In genomic region chr1:25503551-25504426, GRCh38 we compare ENCODE assay signal across 8 cellular contexts. TPM values are rescaled to one million over a fixed set of nuclear protein-coding genes. Genes with fewer than 3 reads are reported as not detected.
DNase-seq lines count a peak whose midpoint lies in the region; ATAC-seq, FAIRE-seq and TF ChIP-seq lines count a peak whose summit lies in the region.

No MANE protein-coding gene starts in this region.

- H3K9me3 ChIP-seq in Karpas-422 (ENCODE audit: low read length) (no peaks in the 10 kb centered on the region), testis (no peaks in the 10 kb centered on the region), suprapubic skin (no peaks in the 10 kb centered on the region)

- peaks cover 5 to 13% (median 11%) of the 10 kb centered on the region in 3 donors for H3K27me3 Mint-ChIP-seq in naive B cell

- no peaks in the 10 kb centered on the region for H3K79me2 ChIP-seq in Karpas-422 (ENCODE audit: low read length)

- H3K36me3 ChIP-seq in Karpas-422 (ENCODE audit: insufficient read depth, low read length) (peaks cover 19% of the 10 kb centered on the region), testis (ENCODE audit: low read depth, missing control alignments) (no peaks in the 10 kb centered on the region), suprapubic skin (peaks cover 5% of the 10 kb centered on the region)

- no peak for TF ChIP-seq EP300 in suprapubic skin (IDR thresholded peaks at IDR 0.05)

- TF ChIP-seq CTCF in D721Med (IDR thresholded peaks at IDR 0.05; ENCODE audit: insufficient read depth, missing control alignments): peak; percentile 42
- TF ChIP-seq CTCF in testis (IDR thresholded peaks at IDR 0.05): peak in 1 of 3 experiments; percentile 26
- TF ChIP-seq CTCF in suprapubic skin (IDR thresholded peaks at IDR 0.05): peak in 1 of 2 donors; percentile 38

- H3K4me3 ChIP-seq in Karpas-422 (ENCODE audit: low read length) (no peak overlapping the region), testis (no peak overlapping the region), suprapubic skin (no peak overlapping the region)

- H3K27me3 ChIP-seq in Karpas-422 (ENCODE audit: low read length) (no peaks in the 10 kb centered on the region), testis (no peaks in the 10 kb centered on the region), suprapubic skin (no peaks in the 10 kb centered on the region)

- no peak overlapping the region for H3K27ac Mint-ChIP-seq in naive B cell

- WGBS in testis, 2 donors: 84 to 85% methylated on average over 11 to 12 of the region's 12 CpGs
- 58% methylated on average over 7 of the region's 12 CpGs for WGBS in suprapubic skin

- no peak overlapping the region for H3K27ac ChIP-seq in Karpas-422 (ENCODE audit: low read length)
- H3K27ac ChIP-seq in testis: no peak overlapping the region
- H3K27ac ChIP-seq in suprapubic skin: no peak overlapping the region

- no peak for DNase-seq in D721Med (ENCODE audit: insufficient read length, low spot score)
- DNase-seq in Karpas-422: peak; percentile 87
- peak; percentile 70 for DNase-seq in activated CD4-positive, alpha-beta T cell treated with anti-CD3 and anti-CD28 coated beads for 4 hours
- DNase-seq in dermis blood vessel endothelial cell: peak; percentile 60
- peak; percentile 40 for DNase-seq in naive B cell
- DNase-seq in testis: peak; percentile 65
- no peak for DNase-seq in suprapubic skin (ENCODE audit: low spot score in 2 of 2)

- H4K20me1 ChIP-seq in Karpas-422 (ENCODE audit: insufficient read depth, low read depth, low read length): no peaks in the 10 kb centered on the region

- no peaks in the 10 kb centered on the region for H3K36me3 Mint-ChIP-seq in naive B cell

- peak; percentile 70 to 79 for ATAC-seq in naive B cell (ENCODE audit: low read depth in 2 of 2)
- ATAC-seq in GM19467 (IDR thresholded peaks at IDR 0.05; ENCODE audit: unreplicated experiment): no peak

- H3K9me2 ChIP-seq in Karpas-422 (replicated peaks; ENCODE audit: insufficient read depth, low read length): no peaks in the 10 kb centered on the region

- peak overlapping the region; percentile 43 for H3K4me2 ChIP-seq in Karpas-422 (ENCODE audit: low read depth, low read length, poor library complexity, severe bottlenecking)

- H3K4me1 ChIP-seq in Karpas-422 (ENCODE audit: low read length) (peaks cover 36% of the 10 kb centered on the region), testis (peaks cover 27% of the 10 kb centered on the region), suprapubic skin (peaks cover 4% of the 10 kb centered on the region)

- peaks cover 8 to 11% (median 10%) of the 10 kb centered on the region in 3 donors for H3K4me1 Mint-ChIP-seq in naive B cell

- FAIRE-seq in D721Med (lab: Jason Lieb, UNC): no peak

- TF ChIP-seq POLR2A in testis (IDR thresholded peaks at IDR 0.05): no peak
- no peak for TF ChIP-seq POLR2A in suprapubic skin (IDR thresholded peaks at IDR 0.05)

- intact Hi-C loops in testis (cut with DNase I; ENCODE audit: low total_unique reads): loop anchor here (10.0 kb wide), 1 partner anchor 59 kb away; no protein-coding TSS in a partner anchor

- H3K9me3 Mint-ChIP-seq in naive B cell: no peaks in the 10 kb centered on the region

- H3K9ac ChIP-seq in Karpas-422 (ENCODE audit: low read length): peak overlapping the region; percentile 17; the same call in 1 of the 2 replicates

- H2AFZ ChIP-seq in Karpas-422 (ENCODE audit: low read length): no peak overlapping the region

- H3K4me3 Mint-ChIP-seq in naive B cell: no peak overlapping the region

RNA-seq across cellular contexts. Expression of gene LDLRAP1, which starts 39.6 kb away (rescaled TPM):
- total RNA-seq in Karpas-422 (2014; rRNA removed; shearing (Covaris generic); ENCODE audit: low replicate concordance): not detected in 2 replicates
- total RNA-seq in dermis blood vessel endothelial cell (22.0 and 31.8 TPM in 2 replicates), testis (10 to 100 TPM; 16.6 to 19.8 TPM), suprapubic skin (10 to 100 TPM; 28.0 to 50.5 (median 40.7) TPM)
- polyA plus RNA-seq in naive B cell (ENCODE audit: low read depth in 6 of 6) (10 to 100 TPM; 19.1 to 25.9 (median 20.5) TPM), testis (ENCODE audit: insufficient read depth, low read depth, low replicate concordance) (11.7 TPM)

Comparison
In these comparisons a context has a peak if more than half of its experiments do, and no peak if none do; other contexts are left out.
1. DNase-seq: peak in Karpas-422 (single experiment), activated CD4-positive, alpha-beta T cell treated with anti-CD3 and anti-CD28 coated beads for 4 hours (2 of 2), dermis blood vessel endothelial cell (single experiment), naive B cell (single experiment) and testis (single experiment); none in D721Med (single experiment) and suprapubic skin (0 of 2).
2. RNA of gene LDLRAP1, which starts 39.6 kb away (total RNA-seq): 28.0 to 50.5 TPM in suprapubic skin, 22.0 to 31.8 TPM in dermis blood vessel endothelial cell and 16.6 to 19.8 TPM in testis; not detected in Karpas-422; every median in the first group is over 10 times any median in the second.